ENCODE assay signal across 21 cellular contexts in the genomic region with DNA sequence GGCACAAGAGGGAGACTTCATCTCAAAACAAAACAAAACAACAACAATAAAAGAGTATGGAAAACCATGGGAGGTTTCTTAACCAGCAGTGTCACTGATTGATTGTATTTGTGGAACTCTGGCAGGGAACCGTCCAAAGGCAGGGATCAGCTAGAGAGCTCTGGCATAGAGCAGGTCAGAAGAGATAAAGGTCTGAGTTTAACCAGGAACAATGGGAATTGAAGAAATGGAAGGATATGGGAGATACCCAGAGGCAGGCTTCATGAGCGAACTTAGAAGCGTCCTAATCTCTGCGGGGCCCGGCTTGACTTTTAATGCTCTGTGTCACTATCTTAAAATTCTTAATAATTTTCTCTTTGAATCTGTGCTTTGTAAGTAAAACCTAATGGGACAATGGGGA. TPM values are rescaled to one million over a fixed set of nuclear protein-coding genes. Genes with fewer than 3 reads are reported as not detected.
DNase-seq lines count a peak whose midpoint lies in the region; ATAC-seq and TF ChIP-seq lines count a peak whose summit lies in the region.
"Had no signal": no experiment of that assay in that cellular context is flagged by ENCODE, and none has a peak within 500 bp of the region (broad histone marks: within the 10 kb centered on the region; RNA-seq: fewer than 3 reads in every experiment).

No MANE protein-coding gene starts in this region.

- H3K4me1 Mint-ChIP-seq in Caco-2 (ENCODE audit: low read depth, unreplicated experiment) (peaks cover 15% of the 10 kb centered on the region), GM23338 (peaks cover 2% of the 10 kb centered on the region; the same call in 1 of the 3 replicates), endothelial cell (ENCODE audit: unreplicated experiment) (no peaks in the 10 kb centered on the region), nephron progenitor cell (peaks cover 13% of the 10 kb centered on the region), CD14-positive monocyte (no peaks in the 10 kb centered on the region)

- no peaks in the 10 kb centered on the region for H4K20me1 ChIP-seq in GM23338 (replicated peaks; ENCODE audit: insufficient read depth)
- H4K20me1 ChIP-seq: BLaER1 treated with 17β-estradiol and CSF1 and Interleukin-3, amounts not matched to agents 10 nM and 100 nM had no signal

- H3F3A ChIP-seq in GM23338 (replicated peaks; ENCODE audit: low read depth): no peaks in the 10 kb centered on the region

- no peaks in the 10 kb centered on the region for H3K9me3 ChIP-seq in Caco-2
- H3K9me3 ChIP-seq: A549; BE2C; BLaER1 treated with 17β-estradiol and CSF1 and Interleukin-3, amounts not matched to agents 10 nM and 100 nM had no signal

- in situ Hi-C loops in G401 (cut with HindIII; ENCODE audit: low sequenced_read_pairs): no loop called here

- H3K4me1 ChIP-seq in Caco-2 (peaks cover 19% of the 10 kb centered on the region), GM23338 (ENCODE audit: insufficient read depth) (no peaks in the 10 kb centered on the region)
- H3K4me1 ChIP-seq: A549; BLaER1 treated with 17β-estradiol and CSF1 and Interleukin-3, amounts not matched to agents 10 nM and 100 nM had no signal

- H3K4me3 ChIP-seq in Caco-2 (ENCODE audit: low read depth, low read length) (no peak overlapping the region), GM23338 (no peak overlapping the region)
- H3K4me3 ChIP-seq: A549; BLaER1 treated with 17β-estradiol and CSF1 and Interleukin-3, amounts not matched to agents 10 nM and 100 nM had no signal

- no peak for TF ChIP-seq CTCF in Caco-2 (IDR thresholded peaks at IDR 0.05; ENCODE audit: insufficient read depth in 1 of 2, low read depth in 1 of 2, low read length in 1 of 2, severe bottlenecking in 1 of 2, unreplicated experiment in 1 of 2)
- TF ChIP-seq CTCF in GM23338 (conservative IDR thresholded peaks at IDR 0.05; ENCODE audit: low read depth in 2 of 2): no peak
- TF ChIP-seq CTCF in endothelial cell (IDR thresholded peaks at IDR 0.05; ENCODE audit: unreplicated experiment): no peak
- TF ChIP-seq CTCF in nephron progenitor cell (IDR thresholded peaks at IDR 0.05): no peak
- no peak for TF ChIP-seq CTCF in CD14-positive monocyte (IDR thresholded peaks at IDR 0.05)

- DNase-seq in Caco-2: no peak
- DNase-seq in GM23338 (ENCODE audit: low spot score): no peak
- no peak for DNase-seq in endothelial cell (ENCODE audit: low spot score)
- DNase-seq in nephron progenitor cell: no peak
- no peak for DNase-seq in CD14-positive monocyte (ENCODE audit: low spot score)
- no peak for DNase-seq in NCI-H2227 treated with DMSO at 0.1 percent for 48 hours (lab: John Stamatoyannopoulos, UW)
- DNase-seq in G401 (ENCODE audit: low spot score): no peak
- DNase-seq in germinal center (ENCODE audit: low spot score): no peak
- DNase-seq: 8988T; ACHN; AML-193; BE2C; CD4-positive, alpha-beta memory T cell; COR-L47; DMS153; DND-41; GF-D8; H9 had no signal

- POLR2A ChIA-PET in Caco-2 (lab: Charles Lee): no interaction called here

- no peak overlapping the region for H3K4me3 Mint-ChIP-seq in Caco-2 (ENCODE audit: unreplicated experiment)
- H3K4me3 Mint-ChIP-seq in GM23338: no peak overlapping the region
- no peak overlapping the region for H3K4me3 Mint-ChIP-seq in endothelial cell (ENCODE audit: unreplicated experiment)
- H3K4me3 Mint-ChIP-seq in nephron progenitor cell: no peak overlapping the region
- H3K4me3 Mint-ChIP-seq in CD14-positive monocyte: no peak overlapping the region
- H3K4me3 Mint-ChIP-seq: CD4-positive, alpha-beta memory T cell; H9 had no signal

- H3K4me2 ChIP-seq in GM23338: no peak overlapping the region
- H3K4me2 ChIP-seq: A549; BLaER1 treated with 17β-estradiol and CSF1 and Interleukin-3, amounts not matched to agents 10 nM and 100 nM had no signal

- H3K27me3 Mint-ChIP-seq in Caco-2 (ENCODE audit: insufficient read depth, unreplicated experiment) (no peaks in the 10 kb centered on the region), GM23338 (ENCODE audit: insufficient read depth, low read depth, poor library complexity) (peaks cover 1% of the 10 kb centered on the region), endothelial cell (ENCODE audit: unreplicated experiment) (no peaks in the 10 kb centered on the region), nephron progenitor cell (ENCODE audit: low read depth, poor library complexity) (peaks cover 4% of the 10 kb centered on the region), CD14-positive monocyte (ENCODE audit: low read depth in 3 of 3) (peaks cover 1 to 7% (median 4%) of the 10 kb centered on the region in 3 donors)

- H3K27me3 ChIP-seq in Caco-2 (replicated peaks; ENCODE audit: control insufficient read depth, insufficient read depth, low read length) (no peaks in the 10 kb centered on the region), GM23338 (ENCODE audit: insufficient read depth) (no peaks in the 10 kb centered on the region)
- H3K27me3 ChIP-seq: BE2C; BLaER1 treated with 17β-estradiol and CSF1 and Interleukin-3, amounts not matched to agents 10 nM and 100 nM had no signal

- no peak for ATAC-seq in GM23338
- ATAC-seq: A549, HCT116 had no signal

- CTCF ChIA-PET in Caco-2 (lab: Charles Lee): interaction anchor here (1.0 kb wide), 1 partner anchor 11 kb away, joined by 6 read pairs; the partner anchor contains the start of gene FAM3C

- intact Hi-C loops in Caco-2 (cut with micrococcal nuclease; ENCODE audit: unreplicated experiment) (no loop called here), CD14-positive monocyte (cut with micrococcal nuclease) (no loop called here)

- H3K36me3 ChIP-seq in Caco-2 (ENCODE audit: control insufficient read depth, insufficient read depth, low read length): no peaks in the 10 kb centered on the region
- H3K36me3 ChIP-seq in GM23338 (ENCODE audit: insufficient read depth): no peaks in the 10 kb centered on the region
- H3K36me3 ChIP-seq: BE2C; BLaER1 treated with 17β-estradiol and CSF1 and Interleukin-3, amounts not matched to agents 10 nM and 100 nM had no signal

- no peaks in the 10 kb centered on the region for H3K79me2 ChIP-seq in GM23338 (replicated peaks; ENCODE audit: insufficient read depth)

- H3K9me2 ChIP-seq in GM23338 (ENCODE audit: insufficient read depth): no peaks in the 10 kb centered on the region

- H2AFZ ChIP-seq in GM23338: peak overlapping the region; percentile 38; the same call in 1 of the 2 replicates

- BruUV-seq in Caco-2 (replicated peaks; lab: Mats Ljungman, UMichigan): no TSS peak

- H3K36me3 Mint-ChIP-seq in Caco-2 (ENCODE audit: insufficient read depth, unreplicated experiment) (no peaks in the 10 kb centered on the region), GM23338 (ENCODE audit: low read depth) (no peaks in the 10 kb centered on the region), endothelial cell (ENCODE audit: low read depth, unreplicated experiment) (no peaks in the 10 kb centered on the region), nephron progenitor cell (ENCODE audit: low read depth) (no peaks in the 10 kb centered on the region), CD14-positive monocyte (no peaks in the 10 kb centered on the region)
- H3K36me3 Mint-ChIP-seq: CD4-positive, alpha-beta memory T cell had no signal

- peak overlapping the region; percentile 79 for H3K27ac Mint-ChIP-seq in Caco-2 (ENCODE audit: unreplicated experiment)
- H3K27ac Mint-ChIP-seq in GM23338: no peak overlapping the region
- peak overlapping the region; percentile 8 for H3K27ac Mint-ChIP-seq in endothelial cell (ENCODE audit: unreplicated experiment)
- H3K27ac Mint-ChIP-seq in nephron progenitor cell: peak overlapping the region; percentile 32
- no peak overlapping the region for H3K27ac Mint-ChIP-seq in CD14-positive monocyte
- H3K27ac Mint-ChIP-seq: CD4-positive, alpha-beta memory T cell had no signal

- H3K27ac ChIP-seq in GM23338 (ENCODE audit: low read depth): no peak overlapping the region
- H3K27ac ChIP-seq: A549; BLaER1 treated with 17β-estradiol and CSF1 and Interleukin-3, amounts not matched to agents 10 nM and 100 nM had no signal

- H3K9me3 Mint-ChIP-seq in Caco-2 (ENCODE audit: unreplicated experiment): no peaks in the 10 kb centered on the region
- H3K9me3 Mint-ChIP-seq in GM23338: no peaks in the 10 kb centered on the region
- H3K9me3 Mint-ChIP-seq in endothelial cell (ENCODE audit: unreplicated experiment): no peaks in the 10 kb centered on the region
- H3K9me3 Mint-ChIP-seq in nephron progenitor cell: no peaks in the 10 kb centered on the region
- H3K9me3 Mint-ChIP-seq in CD14-positive monocyte: peaks cover 0 to 2% (median 0%) of the 10 kb centered on the region in 7 donors
- H3K9me3 Mint-ChIP-seq: CD4-positive, alpha-beta memory T cell; H9 had no signal

TF ChIP-seq in GM23338, 12 proteins besides CTCF, POLR2A, EP300 and RAD21 (continues in another document):
- TF ChIP-seq NANOG (IDR thresholded peaks at IDR 0.05; ENCODE audit: borderline replicate concordance): no peak

RNA-seq across cellular contexts. Expression of gene FAM3C, which starts 10.4 kb away (rescaled TPM):
- total RNA-seq in Caco-2 (2022) (40.2 and 40.5 TPM in 2 replicates), endothelial cell (ENCODE audit: unreplicated experiment) (50.9 TPM)
- total RNA-seq in GM23338 (2014; rRNA removed; shearing (Covaris generic)): 59.1 and 60.3 TPM in 2 replicates
- polyA plus RNA-seq in GM23338 (2016; fragmentation: Nextera tagmentation; extraction: Ambion mirVana) (28.4 and 33.9 TPM in 2 replicates), CD14-positive monocyte (10 to 100 TPM in 1 of 2 donors, 1 to 10 TPM in 1; 7.3 to 13.0 TPM)
- 6.0 and 14.1 TPM in 2 replicates for total RNA-seq in G401 (2014; rRNA removed; shearing (Covaris generic))

Comparison
In these comparisons a context has a peak if more than half of its experiments do, and no peak if none do; other contexts are left out.
1. H3K27ac Mint-ChIP-seq: peak in Caco-2 (single experiment), endothelial cell (single experiment) and nephron progenitor cell (single experiment); none in GM23338 (single experiment) and CD14-positive monocyte (0 of 7).